ENCODE assay signal across 22 cellular contexts in genomic region chr17:75301502-75302206, GRCh38.
"Had no signal": no experiment of that assay in that cellular context is flagged by ENCODE, and none has a peak within 500 bp of the region (broad histone marks: within the 10 kb centered on the region; RNA-seq: fewer than 3 reads in every experiment).

No MANE protein-coding gene starts in this region.

- H3K4me3 ChIP-seq: colonic mucosa, esophagus squamous epithelium, gastrocnemius medialis, sigmoid colon, smooth muscle cell, testis had no signal

- H3K9me3 ChIP-seq: colonic mucosa, esophagus squamous epithelium, gastrocnemius medialis, sigmoid colon, testis had no signal

- H3K9me3 Mint-ChIP-seq: activated CD4-positive, alpha-beta memory T cell treated with anti-CD3 and anti-CD28 coated beads for 36 hours; activated naive CD8-positive, alpha-beta T cell treated with anti-CD3 and anti-CD28 coated beads, Interleukin-2, amount 10 ng/mL, durations not matched to agents 7 days and 5 days; T-cell; T-helper 2 cell treated with Interferon-gamma antibody and Interleukin-4, amounts not matched to agents 5 μg/mL and 100 μg/mL, for 36 hours; type B pancreatic cell; WTC11 had no signal

- DNase-seq: activated CD4-positive, alpha-beta memory T cell treated with anti-CD3 and anti-CD28 coated beads for 36 hours; activated CD4-positive, alpha-beta T cell treated with anti-CD3 and anti-CD28 coated beads for 48 hours; activated naive CD4-positive, alpha-beta T cell treated with Interleukin-2 at 50 U/mL for 16 hours; activated naive CD8-positive, alpha-beta T cell treated with anti-CD3 and anti-CD28 coated beads, Interleukin-2, amount 10 ng/mL, durations not matched to agents 7 days and 5 days; activated T-cell treated with anti-CD3 and anti-CD28 coated beads, Interleukin-2, amount 50 U/mL, for 48 hours; amniotic stem cell; colonic mucosa; esophagus squamous epithelium; gastrocnemius medialis; hippocampal formation; mesenchymal stem cell; sigmoid colon; stimulated activated CD4-positive, alpha-beta T cell treated with anti-CD3 and anti-CD28 coated beads, Interleukin-2, amount 100 ng/mL, for 48 hours; stimulated activated CD8-positive, alpha-beta memory T cell treated with anti-CD3 and anti-CD28 coated beads, Interleukin-4, amount 100 ng/mL, for 48 hours; stimulated activated naive CD4-positive, alpha-beta T cell; T-cell; testis had no signal

- H3K4me3 Mint-ChIP-seq: activated CD4-positive, alpha-beta memory T cell treated with anti-CD3 and anti-CD28 coated beads for 36 hours; activated naive CD8-positive, alpha-beta T cell treated with anti-CD3 and anti-CD28 coated beads, Interleukin-2, amount 10 ng/mL, durations not matched to agents 7 days and 5 days; T-cell; T-helper 2 cell treated with Interferon-gamma antibody and Interleukin-4, amounts not matched to agents 5 μg/mL and 100 μg/mL, for 36 hours; type B pancreatic cell; WTC11 had no signal

- ATAC-seq: gastrocnemius medialis, T-cell, WTC11 had no signal

- FAIRE-seq: bronchial epithelial cell had no signal

- H3K27me3 ChIP-seq: colonic mucosa, esophagus squamous epithelium, gastrocnemius medialis, sigmoid colon, testis had no signal

- H3K4me1 Mint-ChIP-seq: WTC11 had no signal

- H3K36me3 ChIP-seq: colonic mucosa, esophagus squamous epithelium, gastrocnemius medialis, sigmoid colon had no signal

- H3K4me1 ChIP-seq: colonic mucosa, gastrocnemius medialis, sigmoid colon, testis had no signal

- H3K27me3 Mint-ChIP-seq: activated CD4-positive, alpha-beta memory T cell treated with anti-CD3 and anti-CD28 coated beads for 36 hours; activated naive CD8-positive, alpha-beta T cell treated with anti-CD3 and anti-CD28 coated beads, Interleukin-2, amount 10 ng/mL, durations not matched to agents 7 days and 5 days; T-cell; type B pancreatic cell had no signal

- H3K27ac ChIP-seq: colonic mucosa, esophagus squamous epithelium, gastrocnemius medialis, sigmoid colon, testis had no signal

- H3K27ac Mint-ChIP-seq: activated CD4-positive, alpha-beta memory T cell treated with anti-CD3 and anti-CD28 coated beads for 36 hours; activated naive CD8-positive, alpha-beta T cell treated with anti-CD3 and anti-CD28 coated beads, Interleukin-2, amount 10 ng/mL, durations not matched to agents 7 days and 5 days; T-cell; type B pancreatic cell; WTC11 had no signal

- H3K36me3 Mint-ChIP-seq: activated CD4-positive, alpha-beta memory T cell treated with anti-CD3 and anti-CD28 coated beads for 36 hours; activated naive CD8-positive, alpha-beta T cell treated with anti-CD3 and anti-CD28 coated beads, Interleukin-2, amount 10 ng/mL, durations not matched to agents 7 days and 5 days; T-cell; type B pancreatic cell; WTC11 had no signal
